ENCODE assay signal across 8 cellular contexts in the genomic region with DNA sequence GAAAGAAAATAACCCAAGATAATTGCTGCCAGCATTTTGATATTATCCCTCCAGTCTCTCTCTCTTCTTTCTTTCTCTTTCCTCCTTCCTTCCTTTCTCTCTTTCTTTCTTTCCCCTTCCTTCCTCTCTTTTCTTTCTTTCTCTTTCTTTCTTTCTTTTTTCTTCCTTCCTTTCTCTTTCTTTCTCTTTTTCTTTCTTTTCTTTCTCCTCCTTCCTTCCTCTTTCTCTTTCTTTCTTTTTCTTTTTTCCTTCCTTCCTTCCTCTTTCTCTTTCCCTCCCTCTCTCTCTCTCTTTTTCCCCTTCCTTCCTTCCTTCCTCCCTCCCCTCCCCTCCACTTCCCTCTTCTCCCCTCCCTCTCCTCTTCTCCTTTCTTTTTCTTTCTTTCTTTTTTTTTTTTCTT.
"Had no signal": no experiment of that assay in that cellular context is flagged by ENCODE, and none has a peak within 500 bp of the region (broad histone marks: within the 10 kb centered on the region; RNA-seq: fewer than 3 reads in every experiment).

No MANE protein-coding gene starts in this region.

- H3K4me3 ChIP-seq: GM12878 had no signal

- FAIRE-seq: G401.6, GM12878, GM12891, GM12892, GM18507, GM19239 had no signal

- ATAC-seq: GM12878 had no signal

- DNase-seq: GDM1, GF-D8 had no signal
